8 cellular contexts compared by ENCODE assay signal in genomic region chr21:31557956-31558838, GRCh38.
A peak's percentile ranks its signal among the peaks of the same experiment; 100 is the strongest.
DNase-seq lines count a peak whose midpoint lies in the region; ATAC-seq and TF ChIP-seq lines count a peak whose summit lies in the region.

No MANE protein-coding gene starts in this region.

- ATAC-seq in natural killer cell: peak; percentile 17 to 24 (median 24)

- peak; percentile 88 for DNase-seq in DMS 273 (lab: John Stamatoyannopoulos, UW; ENCODE audit: unreplicated experiment)
- DNase-seq in DMS 273 treated with DMSO at 0.1 percent for 48 hours (lab: John Stamatoyannopoulos, UW): no peak
- DNase-seq in NCI-H128 (lab: John Stamatoyannopoulos, UW; ENCODE audit: unreplicated experiment): peak; percentile 63
- DNase-seq in activated CD4-positive, alpha-beta memory T cell treated with anti-CD3 and anti-CD28 coated beads, Interleukin-2, amount 10 ng/mL, durations not matched to agents 7 days and 5 days: peak; percentile 24
- peak; percentile 65 for DNase-seq in endothelial cell (ENCODE audit: low spot score)
- peak; percentile 16 for DNase-seq in natural killer cell
- peak; percentile 78 for DNase-seq in type B pancreatic cell (ENCODE audit: extremely low spot score, unreplicated experiment)
- DNase-seq in GDM1 (lab: John Stamatoyannopoulos, UW): no peak

- peaks cover 34% of the 10 kb centered on the region for H3K27me3 Mint-ChIP-seq in activated CD4-positive, alpha-beta memory T cell treated with anti-CD3 and anti-CD28 coated beads, Interleukin-2, amount 10 ng/mL, durations not matched to agents 7 days and 5 days
- H3K27me3 Mint-ChIP-seq in endothelial cell (ENCODE audit: unreplicated experiment): peaks cover 28% of the 10 kb centered on the region
- peaks cover 17 to 21% of the 10 kb centered on the region in 2 donors for H3K27me3 Mint-ChIP-seq in natural killer cell (ENCODE audit: low read depth in 2 of 2)
- H3K27me3 Mint-ChIP-seq in type B pancreatic cell: peaks cover 29% of the 10 kb centered on the region

- peaks cover 52% of the 10 kb centered on the region for H3K4me1 Mint-ChIP-seq in activated CD4-positive, alpha-beta memory T cell treated with anti-CD3 and anti-CD28 coated beads, Interleukin-2, amount 10 ng/mL, durations not matched to agents 7 days and 5 days
- H3K4me1 Mint-ChIP-seq in endothelial cell (ENCODE audit: unreplicated experiment) (peaks cover 48% of the 10 kb centered on the region), natural killer cell (peaks cover 21 to 24% of the 10 kb centered on the region in 2 donors), type B pancreatic cell (ENCODE audit: unreplicated experiment) (peaks cover 46% of the 10 kb centered on the region)

- peak overlapping the region; percentile 78 for H3K4me3 Mint-ChIP-seq in activated CD4-positive, alpha-beta memory T cell treated with anti-CD3 and anti-CD28 coated beads, Interleukin-2, amount 10 ng/mL, durations not matched to agents 7 days and 5 days
- peak overlapping the region; percentile 92 for H3K4me3 Mint-ChIP-seq in endothelial cell (ENCODE audit: unreplicated experiment)
- H3K4me3 Mint-ChIP-seq in natural killer cell: peak overlapping the region; percentile 80
- H3K4me3 Mint-ChIP-seq in type B pancreatic cell: peak overlapping the region; percentile 91

- no peak overlapping the region for H3K27ac Mint-ChIP-seq in activated CD4-positive, alpha-beta memory T cell treated with anti-CD3 and anti-CD28 coated beads, Interleukin-2, amount 10 ng/mL, durations not matched to agents 7 days and 5 days
- no peak overlapping the region for H3K27ac Mint-ChIP-seq in endothelial cell (ENCODE audit: unreplicated experiment)
- H3K27ac Mint-ChIP-seq in natural killer cell: no peak overlapping the region
- no peak overlapping the region for H3K27ac Mint-ChIP-seq in type B pancreatic cell

- POLR2A ChIA-PET in activated CD4-positive, alpha-beta memory T cell treated with anti-CD3 and anti-CD28 coated beads, Interleukin-2, amount 10 ng/mL, durations not matched to agents 7 days and 5 days (lab: Charles Lee): interaction anchor here (0.6 to 3.2 kb wide), 19 partner anchors 10 to 459 kb away, joined by 3 to 21 read pairs (median 4); no protein-coding TSS in a partner anchor

- intact Hi-C loops in natural killer cell (cut with micrococcal nuclease): no loop called here

- no peak for TF ChIP-seq CTCF in endothelial cell (IDR thresholded peaks at IDR 0.05; ENCODE audit: unreplicated experiment)
- no peak for TF ChIP-seq CTCF in natural killer cell (IDR thresholded peaks at IDR 0.05)
- TF ChIP-seq CTCF in type B pancreatic cell (conservative IDR thresholded peaks at IDR 0.05): no peak

- H3K9me3 Mint-ChIP-seq in activated CD4-positive, alpha-beta memory T cell treated with anti-CD3 and anti-CD28 coated beads, Interleukin-2, amount 10 ng/mL, durations not matched to agents 7 days and 5 days: no peaks in the 10 kb centered on the region
- no peaks in the 10 kb centered on the region for H3K9me3 Mint-ChIP-seq in endothelial cell (ENCODE audit: unreplicated experiment)
- no peaks in the 10 kb centered on the region for H3K9me3 Mint-ChIP-seq in natural killer cell
- H3K9me3 Mint-ChIP-seq in type B pancreatic cell: no peaks in the 10 kb centered on the region

- CTCF ChIA-PET in activated CD4-positive, alpha-beta memory T cell treated with anti-CD3 and anti-CD28 coated beads, Interleukin-2, amount 10 ng/mL, durations not matched to agents 7 days and 5 days (lab: Charles Lee): interaction anchor here (0.7 to 3.4 kb wide), 25 partner anchors 10 to 459 kb away, joined by 3 to 25 read pairs (median 5); partner anchors contain the start of gene TIAM1

- H3K36me3 Mint-ChIP-seq in activated CD4-positive, alpha-beta memory T cell treated with anti-CD3 and anti-CD28 coated beads, Interleukin-2, amount 10 ng/mL, durations not matched to agents 7 days and 5 days (ENCODE audit: low read depth): peaks cover 12% of the 10 kb centered on the region
- H3K36me3 Mint-ChIP-seq in endothelial cell (ENCODE audit: low read depth, unreplicated experiment) (peaks cover 18% of the 10 kb centered on the region), natural killer cell (no peaks in the 10 kb centered on the region), type B pancreatic cell (peaks cover 8% of the 10 kb centered on the region)

Comparison
In these comparisons a context has a peak if more than half of its experiments do, and no peak if none do; other contexts are left out.
1. DNase-seq: peak in DMS 273 (single experiment), NCI-H128 (single experiment), activated CD4-positive, alpha-beta memory T cell treated with anti-CD3 and anti-CD28 coated beads, Interleukin-2, amount 10 ng/mL, durations not matched to agents 7 days and 5 days (single experiment), endothelial cell (single experiment), natural killer cell (single experiment) and type B pancreatic cell (single experiment); none in DMS 273 treated with DMSO at 0.1 percent for 48 hours (single experiment) and GDM1 (single experiment).
2. Peak in every context shown above with its lines, with median percentiles within 50 percentile points of each other: H3K4me3 Mint-ChIP-seq.